1 cellular context compared by ENCODE assay signal in the genomic region with DNA sequence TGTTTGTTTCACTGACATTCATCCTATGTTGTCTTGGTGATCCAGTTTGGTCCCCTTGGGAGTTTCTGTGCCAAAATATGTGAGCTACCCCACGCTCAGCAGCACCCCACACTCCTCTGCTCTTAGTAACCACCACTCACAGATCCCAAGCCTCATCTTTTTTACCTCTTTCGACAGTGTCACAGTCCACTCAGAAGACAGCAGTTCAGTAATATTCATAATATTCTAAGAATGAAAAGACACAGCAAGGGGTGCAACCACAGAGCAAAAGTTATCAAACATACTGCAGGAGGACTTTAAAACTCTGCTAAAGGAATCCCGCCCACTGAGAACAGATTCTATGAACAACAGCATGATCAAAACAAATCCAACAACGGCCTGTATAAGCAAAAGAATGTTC.
TF ChIP-seq lines count a peak whose summit lies in the region.

No MANE protein-coding gene starts in this region.

TF ChIP-seq in GM23338, 12 proteins besides CTCF, POLR2A, EP300 and RAD21 (continued from another document):
- TF ChIP-seq, protein P1, sequence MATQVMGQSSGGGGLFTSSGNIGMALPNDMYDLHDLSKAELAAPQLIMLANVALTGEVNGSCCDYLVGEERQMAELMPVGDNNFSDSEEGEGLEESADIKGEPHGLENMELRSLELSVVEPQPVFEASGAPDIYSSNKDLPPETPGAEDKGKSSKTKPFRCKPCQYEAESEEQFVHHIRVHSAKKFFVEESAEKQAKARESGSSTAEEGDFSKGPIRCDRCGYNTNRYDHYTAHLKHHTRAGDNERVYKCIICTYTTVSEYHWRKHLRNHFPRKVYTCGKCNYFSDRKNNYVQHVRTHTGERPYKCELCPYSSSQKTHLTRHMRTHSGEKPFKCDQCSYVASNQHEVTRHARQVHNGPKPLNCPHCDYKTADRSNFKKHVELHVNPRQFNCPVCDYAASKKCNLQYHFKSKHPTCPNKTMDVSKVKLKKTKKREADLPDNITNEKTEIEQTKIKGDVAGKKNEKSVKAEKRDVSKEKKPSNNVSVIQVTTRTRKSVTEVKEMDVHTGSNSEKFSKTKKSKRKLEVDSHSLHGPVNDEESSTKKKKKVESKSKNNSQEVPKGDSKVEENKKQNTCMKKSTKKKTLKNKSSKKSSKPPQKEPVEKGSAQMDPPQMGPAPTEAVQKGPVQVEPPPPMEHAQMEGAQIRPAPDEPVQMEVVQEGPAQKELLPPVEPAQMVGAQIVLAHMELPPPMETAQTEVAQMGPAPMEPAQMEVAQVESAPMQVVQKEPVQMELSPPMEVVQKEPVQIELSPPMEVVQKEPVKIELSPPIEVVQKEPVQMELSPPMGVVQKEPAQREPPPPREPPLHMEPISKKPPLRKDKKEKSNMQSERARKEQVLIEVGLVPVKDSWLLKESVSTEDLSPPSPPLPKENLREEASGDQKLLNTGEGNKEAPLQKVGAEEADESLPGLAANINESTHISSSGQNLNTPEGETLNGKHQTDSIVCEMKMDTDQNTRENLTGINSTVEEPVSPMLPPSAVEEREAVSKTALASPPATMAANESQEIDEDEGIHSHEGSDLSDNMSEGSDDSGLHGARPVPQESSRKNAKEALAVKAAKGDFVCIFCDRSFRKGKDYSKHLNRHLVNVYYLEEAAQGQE (IDR thresholded peaks at IDR 0.05; ENCODE audit: unreplicated experiment) = no peak
- TF ChIP-seq POLR2AphosphoS5 (IDR thresholded peaks at IDR 0.05; ENCODE audit: low read depth) = no peak
